8 cellular contexts compared by ENCODE assay signal in genomic region chr19:39832341-39833083, GRCh38. TPM values are rescaled to one million over a fixed set of nuclear protein-coding genes. Genes with fewer than 3 reads are reported as not detected.
DNase-seq lines count a peak whose midpoint lies in the region; TF ChIP-seq lines count a peak whose summit lies in the region.

No MANE protein-coding gene starts in this region.

- H3K9me3 Mint-ChIP-seq in neural crest cell, result no peaks in the 10 kb centered on the region

- H3K36me3 Mint-ChIP-seq in neural crest cell (ENCODE audit: low read depth), result peaks cover 33% of the 10 kb centered on the region

- peaks cover 4% of the 10 kb centered on the region for H3K27me3 Mint-ChIP-seq in neural crest cell (ENCODE audit: low read depth)

- H3K9me2 ChIP-seq in OCI-LY7 (ENCODE audit: insufficient read depth, low read length), result no peaks in the 10 kb centered on the region

- H2AFZ ChIP-seq in OCI-LY7 (ENCODE audit: low read length), result no peak overlapping the region

- H3K27ac ChIP-seq in BLaER1 treated with 17β-estradiol and CSF1 and Interleukin-3, amounts not matched to agents 10 nM and 100 nM, result peak overlapping the region in 8 of 11 experiments; percentile 71 to 91 (median 80); a peak in 12 of 22 replicates
- H3K27ac ChIP-seq in OCI-LY7 (ENCODE audit: low read depth, low read length, poor library complexity, severe bottlenecking), result no peak overlapping the region

- H3K27ac Mint-ChIP-seq in neural crest cell (ENCODE audit: unreplicated experiment), result peak overlapping the region; percentile 86

- CTCF ChIA-PET in OCI-LY7 (lab: Charles Lee; ENCODE audit: unreplicated experiment), result no interaction called here

- H3K4me3 ChIP-seq in BLaER1 treated with 17β-estradiol and CSF1 and Interleukin-3, amounts not matched to agents 10 nM and 100 nM, result peak overlapping the region; percentile 61 to 78 (median 65)
- H3K4me3 ChIP-seq in OCI-LY7 (ENCODE audit: low read depth, low read length, poor library complexity, severe bottlenecking) (no peak overlapping the region), endocrine pancreas (ENCODE audit: control insufficient read depth, insufficient read depth, low read length) (peak overlapping the region; percentile 76)

- H3K27me3 ChIP-seq in BLaER1 treated with 17β-estradiol and CSF1 and Interleukin-3, amounts not matched to agents 10 nM and 100 nM, result peaks cover 0 to 7% (median 0%) of the 10 kb centered on the region in 11 experiments; a peak in 3 of 22 replicates
- no peaks in the 10 kb centered on the region for H3K27me3 ChIP-seq in endocrine pancreas (ENCODE audit: control insufficient read depth, insufficient read depth, low read length)

- peaks cover 27 to 54% (median 45%) of the 10 kb centered on the region in 10 experiments for H3K4me1 ChIP-seq in BLaER1 treated with 17β-estradiol and CSF1 and Interleukin-3, amounts not matched to agents 10 nM and 100 nM
- H3K4me1 ChIP-seq in OCI-LY7 (ENCODE audit: insufficient read depth, low read length, poor library complexity, severe bottlenecking), result peaks cover 16% of the 10 kb centered on the region
- no peaks in the 10 kb centered on the region for H3K4me1 ChIP-seq in endocrine pancreas (ENCODE audit: control insufficient read depth, insufficient read depth, low read length)

- H4K20me1 ChIP-seq in BLaER1 treated with 17β-estradiol and CSF1 and Interleukin-3, amounts not matched to agents 10 nM and 100 nM, result peaks cover 0 to 98% (median 83%) of the 10 kb centered on the region in 11 experiments; a peak in 18 of 22 replicates
- no peaks in the 10 kb centered on the region for H4K20me1 ChIP-seq in OCI-LY7 (ENCODE audit: insufficient read depth, low read length)

- H3K4me2 ChIP-seq in BLaER1 treated with 17β-estradiol and CSF1 and Interleukin-3, amounts not matched to agents 10 nM and 100 nM, result peak overlapping the region; percentile 83 to 96 (median 91)
- 0 out of 2 replicates have a peak overlapping the region, but pooled peaks have one; percentile 76 for H3K4me2 ChIP-seq in OCI-LY7 (ENCODE audit: low read length)

- H3K36me3 ChIP-seq in BLaER1 treated with 17β-estradiol and CSF1 and Interleukin-3, amounts not matched to agents 10 nM and 100 nM, result peaks cover 67 to 81% (median 75%) of the 10 kb centered on the region in 11 experiments
- H3K36me3 ChIP-seq in OCI-LY7 (ENCODE audit: insufficient read depth, low read length) (peaks cover 89% of the 10 kb centered on the region), endocrine pancreas (ENCODE audit: control insufficient read depth, insufficient read depth, low read length) (peaks cover 6% of the 10 kb centered on the region)

- H3K9me3 ChIP-seq in BLaER1 treated with 17β-estradiol and CSF1 and Interleukin-3, amounts not matched to agents 10 nM and 100 nM (replicated peaks in 1 of 11), result no peaks in the 10 kb centered on the region
- no peaks in the 10 kb centered on the region for H3K9me3 ChIP-seq in OCI-LY7 (ENCODE audit: low read length)
- no peaks in the 10 kb centered on the region for H3K9me3 ChIP-seq in endocrine pancreas (ENCODE audit: control insufficient read depth, low read length)

- intact Hi-C loops in OCI-LY7 (cut with micrococcal nuclease; ENCODE audit: unreplicated experiment), result no loop called here

- no peak for DNase-seq in OCI-LY7 (ENCODE audit: low spot score)
- DNase-seq in neural crest cell (ENCODE audit: low read depth, low spot score), result no peak
- DNase-seq in NCI-H2107 treated with DMSO at 0.1 percent for 48 hours (lab: John Stamatoyannopoulos, UW; ENCODE audit: unreplicated experiment), result no peak
- no peak for DNase-seq in NCI-H510A treated with DMSO at 0.1 percent for 48 hours (lab: John Stamatoyannopoulos, UW)
- no peak for DNase-seq in stimulated activated CD4-positive, alpha-beta T cell treated with anti-CD3 and anti-CD28 coated beads, Interleukin-1b, Interleukin-23, amount 100 ng/mL, for 48 hours
- DNase-seq in DMS114 treated with DMSO at 0.1 percent for 48 hours (lab: John Stamatoyannopoulos, UW; ENCODE audit: unreplicated experiment), result no peak

- POLR2A ChIA-PET in OCI-LY7 (lab: Charles Lee), result no interaction called here

- peak overlapping the region; percentile 89 for H3K4me3 Mint-ChIP-seq in neural crest cell

- TF ChIP-seq CTCF in OCI-LY7 (conservative IDR thresholded peaks at IDR 0.05; ENCODE audit: low read length) (no peak), neural crest cell (conservative IDR thresholded peaks at IDR 0.05) (no peak)

- no peaks in the 10 kb centered on the region for H3K79me2 ChIP-seq in OCI-LY7 (ENCODE audit: insufficient read depth, low read depth, low read length)

- peaks cover 33% of the 10 kb centered on the region for H3K4me1 Mint-ChIP-seq in neural crest cell

- H3K9ac ChIP-seq in BLaER1 treated with 17β-estradiol and CSF1 and Interleukin-3, amounts not matched to agents 10 nM and 100 nM, result peak overlapping the region; percentile 70 to 84 (median 78); a peak in 21 of 22 replicates
- H3K9ac ChIP-seq in endocrine pancreas (ENCODE audit: control insufficient read depth, insufficient read depth, low read length), result peak overlapping the region; percentile 82

- no TSS peak for BruUV-seq in OCI-LY7 (replicated peaks; lab: Mats Ljungman, UMichigan)

RNA-seq across cellular contexts. Expression of gene DYRK1B, which starts 1.4 kb away (rescaled TPM):
- 2.0 and 3.0 TPM in 2 replicates for total RNA-seq in OCI-LY7 (2014; rRNA removed; shearing (Covaris generic))
- total RNA-seq in OCI-LY7 (2022), result 7.4 and 9.2 TPM in 2 replicates
- 40.5 and 44.9 TPM in 2 replicates for total RNA-seq in neural crest cell

RNA-seq across cellular contexts. Expression of gene FBL, which starts 13.7 kb away (rescaled TPM):
- 305 and 336 TPM in 2 replicates for total RNA-seq in OCI-LY7 (2014; rRNA removed; shearing (Covaris generic))
- 365 and 376 TPM in 2 replicates for total RNA-seq in OCI-LY7 (2022)
- 473 and 489 TPM in 2 replicates for total RNA-seq in neural crest cell

RNA-seq across cellular contexts. Expression of gene LEUTX, which starts 53.9 kb away (rescaled TPM):
- not detected in 2 replicates for total RNA-seq in OCI-LY7 (2014; rRNA removed; shearing (Covaris generic))
- total RNA-seq in OCI-LY7 (2022) (not detected in 2 replicates), neural crest cell (not detected in 2 replicates)
